Comparison of ENCODE assay signal across 1 cellular context in genomic region chr7:33339074-33339805, GRCh38.
TF ChIP-seq lines count a peak whose summit lies in the region.

No MANE protein-coding gene starts in this region.

TF ChIP-seq in GM12878, 131 proteins besides CTCF, POLR2A, EP300 and RAD21 (continued from another document):
- TF ChIP-seq ZBTB11 (CRISPR knock-in tag; IDR thresholded peaks at IDR 0.05) (no peak), CBX5 (IDR thresholded peaks at IDR 0.05; ENCODE audit: low read depth) (no peak)
